1 cellular context compared by ENCODE assay signal in the genomic region with DNA sequence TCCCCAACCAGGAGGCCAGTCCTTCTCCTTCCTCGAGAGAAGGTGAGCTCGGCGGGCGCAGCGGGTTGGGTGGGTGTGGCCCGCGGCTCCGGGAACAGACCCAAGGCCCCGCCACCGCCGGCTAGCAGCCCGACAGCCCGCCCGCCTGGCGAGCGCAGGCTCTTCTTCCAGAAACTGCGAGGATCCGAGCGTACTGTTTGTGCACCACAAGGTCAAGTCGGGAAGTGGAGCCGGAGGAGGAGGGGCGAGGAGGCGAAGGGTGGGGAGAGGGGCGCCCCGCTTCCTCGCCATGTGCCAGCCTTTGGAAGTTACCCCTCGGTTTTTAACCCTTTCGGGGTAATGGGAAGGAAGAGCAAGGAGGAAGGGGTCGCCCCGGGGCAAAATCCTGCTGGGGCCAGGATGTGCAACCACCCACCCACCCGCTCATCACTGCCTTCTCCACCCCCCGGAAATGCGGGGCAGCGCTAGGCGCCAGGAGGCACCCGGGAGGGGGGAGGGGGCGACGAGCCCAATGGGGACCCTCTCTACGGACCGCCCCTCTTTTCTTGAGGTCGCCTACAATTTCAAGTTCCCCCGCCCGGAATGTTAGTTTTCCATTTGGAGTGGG.
TF ChIP-seq lines count a peak whose summit lies in the region.

No MANE protein-coding gene starts in this region.

TF ChIP-seq in K562, 482 proteins besides CTCF, POLR2A, EP300 and RAD21 (continued from another document and continues in another):
- TF ChIP-seq, protein P1, sequence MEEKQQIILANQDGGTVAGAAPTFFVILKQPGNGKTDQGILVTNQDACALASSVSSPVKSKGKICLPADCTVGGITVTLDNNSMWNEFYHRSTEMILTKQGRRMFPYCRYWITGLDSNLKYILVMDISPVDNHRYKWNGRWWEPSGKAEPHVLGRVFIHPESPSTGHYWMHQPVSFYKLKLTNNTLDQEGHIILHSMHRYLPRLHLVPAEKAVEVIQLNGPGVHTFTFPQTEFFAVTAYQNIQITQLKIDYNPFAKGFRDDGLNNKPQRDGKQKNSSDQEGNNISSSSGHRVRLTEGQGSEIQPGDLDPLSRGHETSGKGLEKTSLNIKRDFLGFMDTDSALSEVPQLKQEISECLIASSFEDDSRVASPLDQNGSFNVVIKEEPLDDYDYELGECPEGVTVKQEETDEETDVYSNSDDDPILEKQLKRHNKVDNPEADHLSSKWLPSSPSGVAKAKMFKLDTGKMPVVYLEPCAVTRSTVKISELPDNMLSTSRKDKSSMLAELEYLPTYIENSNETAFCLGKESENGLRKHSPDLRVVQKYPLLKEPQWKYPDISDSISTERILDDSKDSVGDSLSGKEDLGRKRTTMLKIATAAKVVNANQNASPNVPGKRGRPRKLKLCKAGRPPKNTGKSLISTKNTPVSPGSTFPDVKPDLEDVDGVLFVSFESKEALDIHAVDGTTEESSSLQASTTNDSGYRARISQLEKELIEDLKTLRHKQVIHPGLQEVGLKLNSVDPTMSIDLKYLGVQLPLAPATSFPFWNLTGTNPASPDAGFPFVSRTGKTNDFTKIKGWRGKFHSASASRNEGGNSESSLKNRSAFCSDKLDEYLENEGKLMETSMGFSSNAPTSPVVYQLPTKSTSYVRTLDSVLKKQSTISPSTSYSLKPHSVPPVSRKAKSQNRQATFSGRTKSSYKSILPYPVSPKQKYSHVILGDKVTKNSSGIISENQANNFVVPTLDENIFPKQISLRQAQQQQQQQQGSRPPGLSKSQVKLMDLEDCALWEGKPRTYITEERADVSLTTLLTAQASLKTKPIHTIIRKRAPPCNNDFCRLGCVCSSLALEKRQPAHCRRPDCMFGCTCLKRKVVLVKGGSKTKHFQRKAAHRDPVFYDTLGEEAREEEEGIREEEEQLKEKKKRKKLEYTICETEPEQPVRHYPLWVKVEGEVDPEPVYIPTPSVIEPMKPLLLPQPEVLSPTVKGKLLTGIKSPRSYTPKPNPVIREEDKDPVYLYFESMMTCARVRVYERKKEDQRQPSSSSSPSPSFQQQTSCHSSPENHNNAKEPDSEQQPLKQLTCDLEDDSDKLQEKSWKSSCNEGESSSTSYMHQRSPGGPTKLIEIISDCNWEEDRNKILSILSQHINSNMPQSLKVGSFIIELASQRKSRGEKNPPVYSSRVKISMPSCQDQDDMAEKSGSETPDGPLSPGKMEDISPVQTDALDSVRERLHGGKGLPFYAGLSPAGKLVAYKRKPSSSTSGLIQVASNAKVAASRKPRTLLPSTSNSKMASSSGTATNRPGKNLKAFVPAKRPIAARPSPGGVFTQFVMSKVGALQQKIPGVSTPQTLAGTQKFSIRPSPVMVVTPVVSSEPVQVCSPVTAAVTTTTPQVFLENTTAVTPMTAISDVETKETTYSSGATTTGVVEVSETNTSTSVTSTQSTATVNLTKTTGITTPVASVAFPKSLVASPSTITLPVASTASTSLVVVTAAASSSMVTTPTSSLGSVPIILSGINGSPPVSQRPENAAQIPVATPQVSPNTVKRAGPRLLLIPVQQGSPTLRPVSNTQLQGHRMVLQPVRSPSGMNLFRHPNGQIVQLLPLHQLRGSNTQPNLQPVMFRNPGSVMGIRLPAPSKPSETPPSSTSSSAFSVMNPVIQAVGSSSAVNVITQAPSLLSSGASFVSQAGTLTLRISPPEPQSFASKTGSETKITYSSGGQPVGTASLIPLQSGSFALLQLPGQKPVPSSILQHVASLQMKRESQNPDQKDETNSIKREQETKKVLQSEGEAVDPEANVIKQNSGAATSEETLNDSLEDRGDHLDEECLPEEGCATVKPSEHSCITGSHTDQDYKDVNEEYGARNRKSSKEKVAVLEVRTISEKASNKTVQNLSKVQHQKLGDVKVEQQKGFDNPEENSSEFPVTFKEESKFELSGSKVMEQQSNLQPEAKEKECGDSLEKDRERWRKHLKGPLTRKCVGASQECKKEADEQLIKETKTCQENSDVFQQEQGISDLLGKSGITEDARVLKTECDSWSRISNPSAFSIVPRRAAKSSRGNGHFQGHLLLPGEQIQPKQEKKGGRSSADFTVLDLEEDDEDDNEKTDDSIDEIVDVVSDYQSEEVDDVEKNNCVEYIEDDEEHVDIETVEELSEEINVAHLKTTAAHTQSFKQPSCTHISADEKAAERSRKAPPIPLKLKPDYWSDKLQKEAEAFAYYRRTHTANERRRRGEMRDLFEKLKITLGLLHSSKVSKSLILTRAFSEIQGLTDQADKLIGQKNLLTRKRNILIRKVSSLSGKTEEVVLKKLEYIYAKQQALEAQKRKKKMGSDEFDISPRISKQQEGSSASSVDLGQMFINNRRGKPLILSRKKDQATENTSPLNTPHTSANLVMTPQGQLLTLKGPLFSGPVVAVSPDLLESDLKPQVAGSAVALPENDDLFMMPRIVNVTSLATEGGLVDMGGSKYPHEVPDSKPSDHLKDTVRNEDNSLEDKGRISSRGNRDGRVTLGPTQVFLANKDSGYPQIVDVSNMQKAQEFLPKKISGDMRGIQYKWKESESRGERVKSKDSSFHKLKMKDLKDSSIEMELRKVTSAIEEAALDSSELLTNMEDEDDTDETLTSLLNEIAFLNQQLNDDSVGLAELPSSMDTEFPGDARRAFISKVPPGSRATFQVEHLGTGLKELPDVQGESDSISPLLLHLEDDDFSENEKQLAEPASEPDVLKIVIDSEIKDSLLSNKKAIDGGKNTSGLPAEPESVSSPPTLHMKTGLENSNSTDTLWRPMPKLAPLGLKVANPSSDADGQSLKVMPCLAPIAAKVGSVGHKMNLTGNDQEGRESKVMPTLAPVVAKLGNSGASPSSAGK (IDR thresholded peaks at IDR 0.05), result peak; percentile 60; the same call in 1 of the 2 replicates
- TF ChIP-seq ZBED1 (IDR thresholded peaks at IDR 0.05), result no peak
- TF ChIP-seq ZFPM2 (CRISPR knock-in tag; IDR thresholded peaks at IDR 0.05), result no peak
- no peak; a peak in 1 of 4 replicates for TF ChIP-seq FOXA3 (CRISPR knock-in tag; conservative IDR thresholded peaks at IDR 0.05 in 1 of 2, IDR thresholded peaks at IDR 0.05 in 1 of 2)
- no peak for TF ChIP-seq ZFP36 (IDR thresholded peaks at IDR 0.05; ENCODE audit: low read depth, low read length, partially characterized antibody)
- no peak for TF ChIP-seq TAL1 (IDR thresholded peaks at IDR 0.05)
- no peak for TF ChIP-seq ZNF76 (CRISPR knock-in tag; IDR thresholded peaks at IDR 0.05; ENCODE audit: borderline replicate concordance)
- TF ChIP-seq ESRRA (IDR thresholded peaks at IDR 0.05; ENCODE audit: borderline replicate concordance, low read depth), result peak; percentile 54
- TF ChIP-seq GATAD2A (IDR thresholded peaks at IDR 0.05), result no peak
- no peak for TF ChIP-seq SMC3 (conservative IDR thresholded peaks at IDR 0.05; ENCODE audit: insufficient read depth, low read depth, low read length)
- TF ChIP-seq XRCC3 (IDR thresholded peaks at IDR 0.05), result no peak
- TF ChIP-seq, protein P2, sequence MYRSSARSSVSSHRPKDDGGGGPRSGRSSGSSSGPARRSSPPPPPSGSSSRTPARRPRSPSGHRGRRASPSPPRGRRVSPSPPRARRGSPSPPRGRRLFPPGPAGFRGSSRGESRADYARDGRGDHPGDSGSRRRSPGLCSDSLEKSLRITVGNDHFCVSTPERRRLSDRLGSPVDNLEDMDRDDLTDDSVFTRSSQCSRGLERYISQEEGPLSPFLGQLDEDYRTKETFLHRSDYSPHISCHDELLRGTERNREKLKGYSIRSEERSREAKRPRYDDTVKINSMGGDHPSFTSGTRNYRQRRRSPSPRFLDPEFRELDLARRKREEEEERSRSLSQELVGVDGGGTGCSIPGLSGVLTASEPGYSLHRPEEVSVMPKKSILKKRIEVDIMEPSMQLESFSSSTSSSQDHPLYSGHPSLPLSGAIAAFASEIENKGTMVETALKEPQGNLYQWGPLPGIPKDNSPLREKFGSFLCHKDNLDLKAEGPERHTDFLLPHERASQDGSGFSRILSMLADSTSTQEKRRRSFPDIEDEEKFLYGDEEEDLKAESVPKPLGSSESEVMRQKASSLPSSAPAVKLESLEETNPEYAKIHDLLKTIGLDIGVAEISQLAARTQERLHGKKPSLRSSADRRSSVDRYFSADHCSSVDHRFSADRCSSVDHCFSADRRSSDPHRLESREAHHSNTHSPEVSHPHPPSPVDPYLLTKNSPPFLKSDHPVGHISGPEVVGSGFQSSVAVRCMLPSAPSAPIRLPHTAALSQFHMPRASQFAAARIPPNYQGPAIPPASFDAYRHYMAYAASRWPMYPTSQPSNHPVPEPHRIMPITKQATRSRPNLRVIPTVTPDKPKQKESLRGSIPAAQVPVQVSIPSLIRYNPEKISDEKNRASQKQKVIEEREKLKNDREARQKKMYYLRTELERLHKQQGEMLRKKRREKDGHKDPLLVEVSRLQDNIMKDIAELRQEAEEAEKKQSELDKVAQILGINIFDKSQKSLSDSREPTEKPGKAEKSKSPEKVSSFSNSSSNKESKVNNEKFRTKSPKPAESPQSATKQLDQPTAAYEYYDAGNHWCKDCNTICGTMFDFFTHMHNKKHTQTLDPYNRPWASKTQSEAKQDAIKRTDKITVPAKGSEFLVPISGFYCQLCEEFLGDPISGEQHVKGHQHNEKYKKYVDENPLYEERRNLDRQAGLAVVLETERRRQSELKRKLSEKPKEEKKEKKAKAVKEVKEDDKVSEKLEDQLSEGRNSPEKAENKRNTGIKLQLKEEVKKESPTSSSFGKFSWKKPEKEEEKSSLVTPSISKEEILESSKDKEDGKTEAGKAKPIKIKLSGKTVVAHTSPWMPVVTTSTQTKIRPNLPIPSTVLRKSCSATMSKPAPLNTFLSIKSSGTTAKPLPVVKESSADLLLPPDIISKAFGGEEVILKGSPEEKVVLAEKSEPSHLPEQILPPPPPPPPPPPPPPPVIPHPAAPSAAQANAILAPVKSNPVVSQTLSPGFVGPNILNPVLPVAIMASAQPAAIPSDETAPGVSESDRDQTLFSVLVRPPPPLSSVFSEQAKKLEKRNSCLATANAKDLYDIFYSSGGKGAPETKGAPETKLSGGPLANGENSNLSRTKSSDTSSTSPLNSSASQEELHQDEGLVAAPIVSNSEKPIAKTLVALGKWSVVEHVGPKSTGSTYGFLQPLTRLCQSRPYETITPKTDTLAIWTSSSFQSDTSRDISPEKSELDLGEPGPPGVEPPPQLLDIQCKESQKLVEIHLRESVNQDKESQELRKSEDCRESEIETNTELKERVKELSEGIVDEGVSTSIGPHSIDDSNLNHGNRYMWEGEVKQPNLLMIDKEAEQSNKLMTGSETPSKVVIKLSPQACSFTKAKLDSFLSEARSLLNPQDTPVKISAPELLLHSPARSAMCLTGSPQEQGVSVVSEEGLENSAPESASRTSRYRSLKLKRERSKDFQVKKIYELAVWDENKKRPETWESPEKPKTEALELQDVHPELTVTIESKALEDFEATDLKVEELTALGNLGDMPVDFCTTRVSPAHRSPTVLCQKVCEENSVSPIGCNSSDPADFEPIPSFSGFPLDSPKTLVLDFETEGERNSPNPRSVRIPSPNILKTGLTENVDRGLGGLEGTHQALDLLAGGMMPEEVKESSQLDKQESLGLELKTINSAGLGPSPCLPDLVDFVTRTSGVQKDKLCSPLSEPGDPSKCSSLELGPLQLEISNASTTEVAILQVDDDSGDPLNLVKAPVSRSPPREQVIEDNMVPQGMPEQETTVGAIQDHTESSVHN (IDR thresholded peaks at IDR 0.05; ENCODE audit: borderline replicate concordance in 1 of 2, low read depth in 1 of 2), result no peak
- TF ChIP-seq ZNF586 (CRISPR knock-in tag; conservative IDR thresholded peaks at IDR 0.05), result no peak
- no peak for TF ChIP-seq MEF2D (tag; conservative IDR thresholded peaks at IDR 0.05; ENCODE audit: low read depth)
- TF ChIP-seq, protein P3, sequence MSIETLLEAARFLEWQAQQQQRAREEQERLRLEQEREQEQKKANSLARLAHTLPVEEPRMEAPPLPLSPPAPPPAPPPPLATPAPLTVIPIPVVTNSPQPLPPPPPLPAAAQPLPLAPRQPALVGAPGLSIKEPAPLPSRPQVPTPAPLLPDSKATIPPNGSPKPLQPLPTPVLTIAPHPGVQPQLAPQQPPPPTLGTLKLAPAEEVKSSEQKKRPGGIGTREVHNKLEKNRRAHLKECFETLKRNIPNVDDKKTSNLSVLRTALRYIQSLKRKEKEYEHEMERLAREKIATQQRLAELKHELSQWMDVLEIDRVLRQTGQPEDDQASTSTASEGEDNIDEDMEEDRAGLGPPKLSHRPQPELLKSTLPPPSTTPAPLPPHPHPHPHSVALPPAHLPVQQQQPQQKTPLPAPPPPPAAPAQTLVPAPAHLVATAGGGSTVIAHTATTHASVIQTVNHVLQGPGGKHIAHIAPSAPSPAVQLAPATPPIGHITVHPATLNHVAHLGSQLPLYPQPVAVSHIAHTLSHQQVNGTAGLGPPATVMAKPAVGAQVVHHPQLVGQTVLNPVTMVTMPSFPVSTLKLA (conservative IDR thresholded peaks at IDR 0.05), result peak; percentile 25 to 43; a peak in 1 of 4 replicates
- no peak for TF ChIP-seq ZNF12 (CRISPR knock-in tag; IDR thresholded peaks at IDR 0.05)
- TF ChIP-seq, protein P4, sequence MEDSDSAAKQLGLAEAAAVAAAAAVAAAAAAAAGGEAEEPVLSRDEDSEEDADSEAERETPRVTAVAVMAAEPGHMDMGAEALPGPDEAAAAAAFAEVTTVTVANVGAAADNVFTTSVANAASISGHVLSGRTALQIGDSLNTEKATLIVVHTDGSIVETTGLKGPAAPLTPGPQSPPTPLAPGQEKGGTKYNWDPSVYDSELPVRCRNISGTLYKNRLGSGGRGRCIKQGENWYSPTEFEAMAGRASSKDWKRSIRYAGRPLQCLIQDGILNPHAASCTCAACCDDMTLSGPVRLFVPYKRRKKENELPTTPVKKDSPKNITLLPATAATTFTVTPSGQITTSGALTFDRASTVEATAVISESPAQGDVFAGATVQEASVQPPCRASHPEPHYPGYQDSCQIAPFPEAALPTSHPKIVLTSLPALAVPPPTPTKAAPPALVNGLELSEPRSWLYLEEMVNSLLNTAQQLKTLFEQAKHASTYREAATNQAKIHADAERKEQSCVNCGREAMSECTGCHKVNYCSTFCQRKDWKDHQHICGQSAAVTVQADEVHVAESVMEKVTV (CRISPR knock-in tag; IDR thresholded peaks at IDR 0.05), result no peak
- TF ChIP-seq MAFK (IDR thresholded peaks at IDR 0.05; ENCODE audit: low read length), result no peak
- peak; percentile 69 for TF ChIP-seq GABPA (tag; conservative IDR thresholded peaks at IDR 0.05; ENCODE audit: low read depth)
- TF ChIP-seq NFIX (CRISPR knock-in tag; IDR thresholded peaks at IDR 0.05; ENCODE audit: low read depth), result no peak
- TF ChIP-seq ZNF589 (CRISPR knock-in tag; IDR thresholded peaks at IDR 0.05; ENCODE audit: low read depth), result 0 out of 2 replicates have a peak, but pooled peaks have one; percentile 64
- TF ChIP-seq, protein P5, sequence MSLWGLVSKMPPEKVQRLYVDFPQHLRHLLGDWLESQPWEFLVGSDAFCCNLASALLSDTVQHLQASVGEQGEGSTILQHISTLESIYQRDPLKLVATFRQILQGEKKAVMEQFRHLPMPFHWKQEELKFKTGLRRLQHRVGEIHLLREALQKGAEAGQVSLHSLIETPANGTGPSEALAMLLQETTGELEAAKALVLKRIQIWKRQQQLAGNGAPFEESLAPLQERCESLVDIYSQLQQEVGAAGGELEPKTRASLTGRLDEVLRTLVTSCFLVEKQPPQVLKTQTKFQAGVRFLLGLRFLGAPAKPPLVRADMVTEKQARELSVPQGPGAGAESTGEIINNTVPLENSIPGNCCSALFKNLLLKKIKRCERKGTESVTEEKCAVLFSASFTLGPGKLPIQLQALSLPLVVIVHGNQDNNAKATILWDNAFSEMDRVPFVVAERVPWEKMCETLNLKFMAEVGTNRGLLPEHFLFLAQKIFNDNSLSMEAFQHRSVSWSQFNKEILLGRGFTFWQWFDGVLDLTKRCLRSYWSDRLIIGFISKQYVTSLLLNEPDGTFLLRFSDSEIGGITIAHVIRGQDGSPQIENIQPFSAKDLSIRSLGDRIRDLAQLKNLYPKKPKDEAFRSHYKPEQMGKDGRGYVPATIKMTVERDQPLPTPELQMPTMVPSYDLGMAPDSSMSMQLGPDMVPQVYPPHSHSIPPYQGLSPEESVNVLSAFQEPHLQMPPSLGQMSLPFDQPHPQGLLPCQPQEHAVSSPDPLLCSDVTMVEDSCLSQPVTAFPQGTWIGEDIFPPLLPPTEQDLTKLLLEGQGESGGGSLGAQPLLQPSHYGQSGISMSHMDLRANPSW (CRISPR knock-in tag; IDR thresholded peaks at IDR 0.05), result no peak
- TF ChIP-seq XRCC4 (IDR thresholded peaks at IDR 0.05; ENCODE audit: extremely low read depth, insufficient read depth, insufficient read length), result no peak
